Comparison of ENCODE assay signal across 1 cellular context in genomic region chr12:53060721-53061276, GRCh38.
TF ChIP-seq lines count a peak whose summit lies in the region.

No MANE protein-coding gene starts in this region.

TF ChIP-seq in IMR-90, 13 proteins besides CTCF, POLR2A, EP300 and RAD21 (continued from another document):
- TF ChIP-seq ELK1 (IDR thresholded peaks at IDR 0.05; ENCODE audit: borderline replicate concordance, low read depth, low read length) (no peak), USF2 (IDR thresholded peaks at IDR 0.05; ENCODE audit: low read depth, low read length) (no peak), CEBPB (IDR thresholded peaks at IDR 0.05; ENCODE audit: low read depth, low read length) (no peak), CHD1 (IDR thresholded peaks at IDR 0.05; ENCODE audit: low read depth, low read length) (no peak), MAFK (IDR thresholded peaks at IDR 0.05; ENCODE audit: low read depth, low read length) (no peak), BHLHE40 (IDR thresholded peaks at IDR 0.05; ENCODE audit: low read depth, low read length) (no peak), SMC3 (IDR thresholded peaks at IDR 0.05; ENCODE audit: low read depth, low read length) (no peak), MAZ (IDR thresholded peaks at IDR 0.05; ENCODE audit: borderline replicate concordance, low read depth, low read length) (no peak), NFE2L2 (IDR thresholded peaks at IDR 0.05; ENCODE audit: low read depth, low read length) (no peak), RFX5 (IDR thresholded peaks at IDR 0.05; ENCODE audit: low read depth, low read length) (no peak), RCOR1 (IDR thresholded peaks at IDR 0.05; ENCODE audit: insufficient replicate concordance, low read length) (no peak)
